Comparison of ENCODE assay signal across 9 cellular contexts in genomic region chr15:78640527-78640839, GRCh38. TPM values are rescaled to one million over a fixed set of nuclear protein-coding genes. Genes with fewer than 3 reads are reported as not detected.
DNase-seq lines count a peak whose midpoint lies in the region; ATAC-seq, FAIRE-seq and TF ChIP-seq lines count a peak whose summit lies in the region.
"Had no signal": no experiment of that assay in that cellular context is flagged by ENCODE, and none has a peak within 500 bp of the region (broad histone marks: within the 10 kb centered on the region; RNA-seq: fewer than 3 reads in every experiment).

No MANE protein-coding gene starts in this region.

- H3K4me2 ChIP-seq in BLaER1 (peak overlapping the region; percentile 94), MM.1S (ENCODE audit: low read depth, low read length) (no peak overlapping the region), H1 (ENCODE audit: insufficient read depth in 1 of 2, low read depth in 2 of 2, low read length in 2 of 2) (peak overlapping the region; percentile 57 to 82)

- intact Hi-C loops in head of caudate nucleus (cut with DNase I): loop anchor here (10.0 kb wide), 1 partner anchor 64 kb away; no protein-coding TSS in a partner anchor

- no peak overlapping the region for H2BK20ac ChIP-seq in H1 (ENCODE audit: low read length)

- 2% methylated on average over 10 of the region's 14 CpGs; no CpG with 5 or more reads in 1 of the 2 experiments for WGBS in H1 (ENCODE audit: extremely low coverage in 1 of 2, insufficient coverage in 1 of 2, insufficient read length in 1 of 2, insufficient replicate concordance in 2 of 2, low coverage in 1 of 2, low lambda C conversion rate in 2 of 2, missing lambda C conversion rate in 1 of 2), 2 experiments

- no peaks in the 10 kb centered on the region for H3F3A ChIP-seq in MM.1S (ENCODE audit: insufficient read depth, low read length)

- H3K18ac ChIP-seq in H1 (ENCODE audit: extremely low read depth, low read length): no peak overlapping the region; the same call in 1 of the 2 replicates

- H3K56ac ChIP-seq in H1 (replicated peaks; ENCODE audit: insufficient read length, low read depth, low read length): no peak overlapping the region

- H4K91ac ChIP-seq in H1 (replicated peaks; ENCODE audit: insufficient read length, low read length): no peak overlapping the region

- H4K8ac ChIP-seq in H1 (ENCODE audit: extremely low read depth, insufficient read depth, low read length): peak overlapping the region; percentile 35; the same call in 1 of the 2 replicates

- H4K5ac ChIP-seq in H1 (ENCODE audit: insufficient read length, low read depth, low read length): no peak overlapping the region

- POLR2A ChIA-PET in H1 (lab: Charles Lee; ENCODE audit: partially characterized antibody): no interaction called here

- H3K4me1 ChIP-seq in BLaER1 (peaks cover 21% of the 10 kb centered on the region), MM.1S (ENCODE audit: low read length) (no peaks in the 10 kb centered on the region), H1 (replicated peaks in 1 of 4; ENCODE audit: control insufficient read depth in 3 of 4, insufficient read depth in 4 of 4, low read length in 3 of 4) (peaks cover 2 to 16% (median 7%) of the 10 kb centered on the region in 4 experiments; a peak in 6 of 7 replicates)

- H3K79me2 ChIP-seq in MM.1S (ENCODE audit: low read length): no peaks in the 10 kb centered on the region
- H3K79me2 ChIP-seq in H1 (ENCODE audit: control insufficient read depth in 1 of 2, insufficient read depth in 2 of 2, low read length in 2 of 2): no peaks in the 10 kb centered on the region

- no peak for TF ChIP-seq RAD21 in H1 (IDR thresholded peaks at IDR 0.05 in 1 of 2, conservative IDR thresholded peaks at IDR 0.05 in 1 of 2; ENCODE audit: low read depth in 2 of 2, low read length in 2 of 2)

- H3K4me3 ChIP-seq in BLaER1 (peak overlapping the region; percentile 73), MM.1S (ENCODE audit: low read length) (no peak overlapping the region), H1 (ENCODE audit: extremely low read depth in 1 of 4, insufficient read depth in 2 of 4, low read depth in 3 of 4, low read length in 4 of 4) (peak overlapping the region; percentile 55 to 87 (median 68))

- H3K9ac ChIP-seq in BLaER1 (peak overlapping the region; percentile 78), MM.1S (ENCODE audit: low read length) (no peak overlapping the region), H1 (replicated peaks in 1 of 4; ENCODE audit: extremely low read depth in 1 of 4, low read depth in 3 of 4, low read length in 3 of 4) (no peak overlapping the region)

- H3K27me3 ChIP-seq in BLaER1 (no peaks in the 10 kb centered on the region), MM.1S (replicated peaks; ENCODE audit: insufficient read depth, low read length) (no peaks in the 10 kb centered on the region), H1 (replicated peaks in 1 of 4; ENCODE audit: control insufficient read depth in 3 of 4, extremely low read depth in 1 of 4, insufficient read depth in 3 of 4, low read length in 3 of 4) (peaks cover 0 to 6% (median 4%) of the 10 kb centered on the region in 4 experiments; a peak in 2 of 7 replicates)

- H3K36me3 ChIP-seq in BLaER1 (no peaks in the 10 kb centered on the region), MM.1S (replicated peaks; ENCODE audit: insufficient read depth, low read length) (no peaks in the 10 kb centered on the region), H1 (ENCODE audit: control insufficient read depth in 2 of 4, insufficient read depth in 4 of 4, low read length in 3 of 4) (no peaks in the 10 kb centered on the region)

- CTCF ChIA-PET in H1 (lab: Charles Lee; ENCODE audit: partially characterized antibody): interaction anchor here (1.1 to 10.9 kb wide), 11 partner anchors 11 to 111 kb away, joined by 3 to 256 read pairs (median 44); partner anchors contain the start of gene CHRNA3

- no peak overlapping the region for H2BK5ac ChIP-seq in H1 (ENCODE audit: low read depth, low read length)

- H2BK120ac ChIP-seq in H1 (replicated peaks; ENCODE audit: low read depth, low read length): no peak overlapping the region

- H2AK5ac ChIP-seq in H1 (ENCODE audit: low read depth, low read length): no peak overlapping the region

- H3K79me1 ChIP-seq in H1 (ENCODE audit: low read depth, low read length): no peaks in the 10 kb centered on the region

- H3K9me3 ChIP-seq in BLaER1: no peaks in the 10 kb centered on the region
- no peaks in the 10 kb centered on the region for H3K9me3 ChIP-seq in MM.1S (replicated peaks; ENCODE audit: insufficient read depth, low read length)
- H3K9me3 ChIP-seq in H1 (ENCODE audit: insufficient read depth in 2 of 2, low read depth in 1 of 2, low read length in 1 of 2): no peaks in the 10 kb centered on the region

- TF ChIP-seq CTCF in MM.1S (IDR thresholded peaks at IDR 0.05; ENCODE audit: low read length) (no peak), H1 (IDR thresholded peaks at IDR 0.05; ENCODE audit: control extremely low read depth in 1 of 3, insufficient read depth in 1 of 3, low read depth in 1 of 3, low read length in 3 of 3) (no peak), omental fat pad (IDR thresholded peaks at IDR 0.05) (no peak)

- no peak for TF ChIP-seq POLR2A in H1 (IDR thresholded peaks at IDR 0.05; ENCODE audit: control extremely low read depth in 1 of 2, low read depth in 2 of 2, low read length in 2 of 2)

- peak overlapping the region; percentile 60; the same call in 1 of the 2 replicates for H3K27ac ChIP-seq in BLaER1
- no peak overlapping the region for H3K27ac ChIP-seq in MM.1S (ENCODE audit: low read length)
- no peak overlapping the region for H3K27ac ChIP-seq in H1 (ENCODE audit: low read depth, low read length)
- no peak overlapping the region for H3K27ac ChIP-seq in caudate nucleus (ENCODE audit: low read depth, low read length)

- no peak overlapping the region for H2BK12ac ChIP-seq in H1 (ENCODE audit: low read depth, low read length)

- peak; percentile 26 for ATAC-seq in omental fat pad (ENCODE audit: low FRiP score)

- H2BK15ac ChIP-seq in H1 (ENCODE audit: low read length): no peak overlapping the region

- peaks cover 7% of the 10 kb centered on the region; the same call in 1 of the 2 replicates for H3K23me2 ChIP-seq in H1 (ENCODE audit: low read depth, low read length)

- FAIRE-seq in H1 (lab: Jason Lieb, UNC): no peak

- H3K23ac ChIP-seq in H1 (ENCODE audit: insufficient read length): no peak overlapping the region

- H2AFZ ChIP-seq in MM.1S (ENCODE audit: low read length): 0 out of 2 replicates have a peak overlapping the region, but pooled peaks have one; percentile 23
- H2AFZ ChIP-seq in H1 (ENCODE audit: low read length): peak overlapping the region; percentile 27; the same call in 1 of the 2 replicates

- no peak for TF ChIP-seq EP300 in H1 (IDR thresholded peaks at IDR 0.05; ENCODE audit: borderline replicate concordance in 1 of 2, low read depth in 2 of 2, low read length in 2 of 2)

- no peak overlapping the region for H3K14ac ChIP-seq in H1 (ENCODE audit: insufficient read length)

- no peaks in the 10 kb centered on the region for H4K20me1 ChIP-seq in BLaER1
- H4K20me1 ChIP-seq in MM.1S (ENCODE audit: insufficient read depth, low read length): no peaks in the 10 kb centered on the region
- H4K20me1 ChIP-seq in H1 (replicated peaks in 1 of 2; ENCODE audit: control insufficient read depth in 1 of 2, insufficient read depth in 2 of 2, low read length in 2 of 2): no peaks in the 10 kb centered on the region

- DNase-seq in MM.1S: no peak
- no peak for DNase-seq in H1 (ENCODE audit: low read depth in 1 of 2, low spot score in 2 of 2)
- DNase-seq in omental fat pad (ENCODE audit: low spot score): no peak
- no peak for DNase-seq in superior temporal gyrus (ENCODE audit: extremely low spot score)
- DNase-seq in head of caudate nucleus: no peak
- no peak for DNase-seq in caudate nucleus (lab: John Stamatoyannopoulos, UW)
- DNase-seq in HT-29 (ENCODE audit: low spot score): no peak
- DNase-seq: NCI-H446 treated with DMSO at 0.1 percent for 48 hours had no signal

- H3K4ac ChIP-seq in H1 (replicated peaks; ENCODE audit: insufficient read length, low read depth, low read length): no peak overlapping the region

- no peaks in the 10 kb centered on the region for H3K9me2 ChIP-seq in MM.1S (replicated peaks; ENCODE audit: insufficient read depth, low read length)

TF ChIP-seq in H1, 55 proteins besides CTCF, POLR2A, EP300 and RAD21 (continues in another document):
- TF ChIP-seq SIN3A (conservative IDR thresholded peaks at IDR 0.05 in 1 of 2, IDR thresholded peaks at IDR 0.05 in 1 of 2; ENCODE audit: low read depth in 1 of 2, low read length in 2 of 2): no peak
- TF ChIP-seq TAF7 (optimal IDR thresholded peaks at IDR 0.05; ENCODE audit: borderline replicate concordance, low read depth, low read length): no peak
- TF ChIP-seq JUN (IDR thresholded peaks at IDR 0.05; ENCODE audit: low read depth, low read length): no peak
- TF ChIP-seq SIX5 (IDR thresholded peaks at IDR 0.05; ENCODE audit: low read depth, low read length): no peak
- TF ChIP-seq CBX5 (IDR thresholded peaks at IDR 0.05; ENCODE audit: low read depth, low read length): no peak
- TF ChIP-seq TBP (IDR thresholded peaks at IDR 0.05; ENCODE audit: low read depth, low read length): no peak

RNA-seq across cellular contexts. Expression of gene CHRNB4, which starts 0.5 kb away (rescaled TPM):
- 2.4 and 2.6 TPM in 2 replicates for total RNA-seq in H1 (2021; fragmentation: NEBNext Ultra II Directional; extraction: Animal tissue kit (Norgen Biotek cat#: 25700))
- polyA plus RNA-seq in H1 (2011; rRNA removed): 4.1 and 4.5 TPM in 2 replicates
- polyA plus RNA-seq in H1 (2011; cell fraction: cytosol; rRNA removed): 2.2 TPM
- 2.7 TPM for polyA plus RNA-seq in H1 (2011; cell fraction: nucleus; rRNA removed)
- 2.0 to 3.4 TPM (median 3.1 TPM) in 4 replicates for polyA plus RNA-seq in H1 (2012, experiment 1 of 2)
- polyA plus RNA-seq in H1 (2012, experiment 2 of 2): 3.1 TPM
- 3.2 TPM for polyA plus RNA-seq in H1 (2013, experiment 1 of 2)
- 3.4 TPM for polyA plus RNA-seq in H1 (2013, experiment 2 of 2)
- 5.1 and 6.1 TPM in 2 replicates for polyA minus RNA-seq in H1 (2011; rRNA and poly(A)+ RNA removed)
- polyA minus RNA-seq in H1 (2011; cell fraction: cytosol; rRNA and poly(A)+ RNA removed): 2.1 TPM
- 1.5 TPM for polyA minus RNA-seq in H1 (2011; cell fraction: nucleus; rRNA and poly(A)+ RNA removed)
- total RNA-seq in omental fat pad: not detected
- total RNA-seq in HT-29 (2014; rRNA removed; shearing (Covaris generic)): 0.03 TPM in 1 of 2 replicates, not detected in the other

RNA-seq across cellular contexts. Expression of gene CHRNA3, which starts 19.7 kb away (rescaled TPM):
- total RNA-seq in H1 (2021; fragmentation: NEBNext Ultra II Directional; extraction: Animal tissue kit (Norgen Biotek cat#: 25700)): 2.1 TPM in 2 replicates
- 4.4 and 4.7 TPM in 2 replicates for polyA plus RNA-seq in H1 (2011; rRNA removed)
- 2.9 TPM for polyA plus RNA-seq in H1 (2011; cell fraction: cytosol; rRNA removed)
- 7.5 TPM for polyA plus RNA-seq in H1 (2011; cell fraction: nucleus; rRNA removed)
- polyA plus RNA-seq in H1 (2012, experiment 1 of 2): 3.1 to 4.5 TPM (median 4.0 TPM) in 4 replicates
- polyA plus RNA-seq in H1 (2012, experiment 2 of 2): 1.4 TPM
- 4.5 TPM for polyA plus RNA-seq in H1 (2013, experiment 1 of 2)
- polyA plus RNA-seq in H1 (2013, experiment 2 of 2): 5.5 TPM
- 5.1 and 6.5 TPM in 2 replicates for polyA minus RNA-seq in H1 (2011; rRNA and poly(A)+ RNA removed)
- polyA minus RNA-seq in H1 (2011; cell fraction: cytosol; rRNA and poly(A)+ RNA removed): 3.2 TPM
- polyA minus RNA-seq in H1 (2011; cell fraction: nucleus; rRNA and poly(A)+ RNA removed): 4.7 TPM
- 1 to 10 TPM in 1 of 4 donors, under 1 TPM in 1, not detected in 2; 0.09 to 1.3 TPM for total RNA-seq in omental fat pad
- not detected in 2 replicates for total RNA-seq in HT-29 (2014; rRNA removed; shearing (Covaris generic))
